Comparison of ENCODE assay signal across 14 cellular contexts in genomic region chr7:104804696-104805095, GRCh38.
DNase-seq lines count a peak whose midpoint lies in the region; ATAC-seq and TF ChIP-seq lines count a peak whose summit lies in the region.
"Had no signal": no experiment of that assay in that cellular context is flagged by ENCODE, and none has a peak within 500 bp of the region (broad histone marks: within the 10 kb centered on the region; RNA-seq: fewer than 3 reads in every experiment).

No MANE protein-coding gene starts in this region.

- H3K4me3 ChIP-seq in CD8-positive, alpha-beta T cell (ENCODE audit: low read depth, low read length): no peak overlapping the region
- H3K4me3 ChIP-seq: GM23248 had no signal

- H3K4me3 Mint-ChIP-seq in CD8-positive, alpha-beta T cell: no peak overlapping the region
- H3K4me3 Mint-ChIP-seq: CD8-positive, alpha-beta memory T cell had no signal

- no peaks in the 10 kb centered on the region for H3K4me1 Mint-ChIP-seq in CD8-positive, alpha-beta T cell (ENCODE audit: low read depth)
- H3K4me1 Mint-ChIP-seq: CD8-positive, alpha-beta memory T cell had no signal

- H3K27ac ChIP-seq in caudate nucleus (ENCODE audit: low read depth, low read length): peak overlapping the region; percentile 68
- no peak overlapping the region for H3K27ac ChIP-seq in CD8-positive, alpha-beta T cell (ENCODE audit: low read depth, low read length)
- H3K27ac ChIP-seq: GM23248 had no signal

- H3K27me3 Mint-ChIP-seq in CD8-positive, alpha-beta T cell (ENCODE audit: low read depth): peaks cover 25% of the 10 kb centered on the region

- no peaks in the 10 kb centered on the region for H3K9me3 Mint-ChIP-seq in CD8-positive, alpha-beta T cell

- H3K27me3 ChIP-seq in CD8-positive, alpha-beta T cell (ENCODE audit: insufficient read depth, low read length): no peaks in the 10 kb centered on the region

- no peaks in the 10 kb centered on the region for H3K36me3 ChIP-seq in CD8-positive, alpha-beta T cell (ENCODE audit: insufficient read depth, low read length)

- no peaks in the 10 kb centered on the region for H3K9me3 ChIP-seq in CD8-positive, alpha-beta T cell (ENCODE audit: low read length)

- no peak for ATAC-seq in CD8-positive, alpha-beta T cell
- ATAC-seq in GM21786 (IDR thresholded peaks at IDR 0.05; ENCODE audit: unreplicated experiment): no peak

- no peaks in the 10 kb centered on the region for H3K4me1 ChIP-seq in CD8-positive, alpha-beta T cell (ENCODE audit: insufficient read depth, low read length)

- no peak for TF ChIP-seq CTCF in CD8-positive, alpha-beta T cell (IDR thresholded peaks at IDR 0.05)
- TF ChIP-seq CTCF in GM20000 (IDR thresholded peaks at IDR 0.05; ENCODE audit: extremely low read depth, missing control alignments): no peak

- CTCF ChIA-PET in CD8-positive, alpha-beta T cell (lab: Charles Lee): no interaction called here

- intact Hi-C loops in CD8-positive, alpha-beta T cell (cut with DNase I, micrococcal nuclease): no loop called here

- peak; percentile 49 for DNase-seq in OCI-M1 (lab: John Stamatoyannopoulos, UW)
- DNase-seq in caudate nucleus (lab: John Stamatoyannopoulos, UW): peak in 3 of 61 donors; percentile 7 to 20 (median 9)
- DNase-seq in foreskin melanocyte: peak; percentile 83
- DNase-seq in CD8-positive, alpha-beta T cell: no peak
- DNase-seq in GM20000 (ENCODE audit: low spot score): no peak
- DNase-seq: CD8-positive, alpha-beta memory T cell; DMS 273 treated with DMSO at 0.1 percent for 48 hours; DMS79; EL; GDM1; GM23248; H7; HCEC 1CT had no signal

- POLR2A ChIA-PET in CD8-positive, alpha-beta T cell (lab: Charles Lee): no interaction called here

- no peak overlapping the region for H3K27ac Mint-ChIP-seq in CD8-positive, alpha-beta T cell
- H3K27ac Mint-ChIP-seq: CD8-positive, alpha-beta memory T cell had no signal

- H3K36me3 Mint-ChIP-seq in CD8-positive, alpha-beta T cell: no peaks in the 10 kb centered on the region
- H3K36me3 Mint-ChIP-seq: CD8-positive, alpha-beta memory T cell had no signal

Comparison
In these comparisons a context has a peak if more than half of its experiments do, and no peak if none do; other contexts are left out.
1. DNase-seq: peak in OCI-M1 (single experiment) and foreskin melanocyte (single experiment); none in CD8-positive, alpha-beta T cell (0 of 7) and GM20000 (single experiment).